In the genomic region with DNA sequence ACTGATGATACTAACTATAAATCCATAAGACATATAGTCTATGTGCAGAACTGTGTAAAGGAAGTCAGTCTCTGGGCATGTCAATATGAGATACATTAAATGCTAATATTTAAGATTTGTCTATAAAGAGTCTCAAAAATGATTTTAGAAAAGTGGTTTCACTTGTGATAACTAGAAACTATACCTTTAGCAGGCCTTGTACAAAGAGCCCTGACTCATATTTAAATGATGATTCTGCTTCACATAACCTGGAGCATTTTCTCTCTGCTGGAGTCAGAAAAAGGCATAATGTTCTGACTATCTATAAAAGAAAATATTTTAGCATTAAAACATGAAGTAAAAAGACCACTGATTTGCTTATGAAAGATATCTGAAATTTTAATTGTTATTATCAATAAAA, we compare ENCODE assay signal across 23 cellular contexts. TPM values are rescaled to one million over a fixed set of nuclear protein-coding genes. Genes with fewer than 3 reads are reported as not detected.
DNase-seq lines count a peak whose midpoint lies in the region; ATAC-seq, FAIRE-seq and TF ChIP-seq lines count a peak whose summit lies in the region.
"Had no signal": no experiment of that assay in that cellular context is flagged by ENCODE, and none has a peak within 500 bp of the region (broad histone marks: within the 10 kb centered on the region; RNA-seq: fewer than 3 reads in every experiment).

No MANE protein-coding gene starts in this region.

- H3K27ac ChIP-seq in CD8-positive, alpha-beta T cell (ENCODE audit: low read depth, low read length) = no peak overlapping the region
- H3K27ac ChIP-seq in adrenal gland = no peak overlapping the region
- H3K27ac ChIP-seq: BLaER1 had no signal

- FAIRE-seq in islet of Langerhans (lab: Jason Lieb, UNC) = peak; percentile 74
- FAIRE-seq: GM12891 had no signal

- no peaks in the 10 kb centered on the region for H3K4me1 Mint-ChIP-seq in CD8-positive, alpha-beta T cell (ENCODE audit: low read depth)

- intact Hi-C loops in CD8-positive, alpha-beta T cell (cut with DNase I, micrococcal nuclease) = no loop called here
- intact Hi-C loops in adrenal gland (cut with DNase I) = no loop called here

- H3K4me3 Mint-ChIP-seq in CD8-positive, alpha-beta T cell = no peak overlapping the region
- H3K4me3 Mint-ChIP-seq: CD14-positive monocyte; CD4-positive, alpha-beta memory T cell; CD4-positive, CD25-positive, alpha-beta regulatory T cell had no signal

- no peak overlapping the region for H3K27ac Mint-ChIP-seq in CD8-positive, alpha-beta T cell
- H3K27ac Mint-ChIP-seq: CD14-positive monocyte; CD4-positive, alpha-beta memory T cell; CD4-positive, CD25-positive, alpha-beta regulatory T cell had no signal

- no peaks in the 10 kb centered on the region for H3K9me3 Mint-ChIP-seq in CD8-positive, alpha-beta T cell
- H3K9me3 Mint-ChIP-seq: CD4-positive, CD25-positive, alpha-beta regulatory T cell had no signal

- CTCF ChIA-PET in CD8-positive, alpha-beta T cell (lab: Charles Lee) = no interaction called here

- no peaks in the 10 kb centered on the region for H3K27me3 ChIP-seq in CD8-positive, alpha-beta T cell (ENCODE audit: insufficient read depth, low read length)
- no peaks in the 10 kb centered on the region for H3K27me3 ChIP-seq in adrenal gland
- H3K27me3 ChIP-seq: BE2C, BLaER1 had no signal

- POLR2A ChIA-PET in CD8-positive, alpha-beta T cell (lab: Charles Lee) = no interaction called here

- no peaks in the 10 kb centered on the region for H3K9me3 ChIP-seq in CD8-positive, alpha-beta T cell (ENCODE audit: low read length)
- H3K9me3 ChIP-seq in adrenal gland (replicated peaks in 1 of 3) = no peaks in the 10 kb centered on the region
- H3K9me3 ChIP-seq: BE2C, BLaER1, Caco-2 had no signal

- no peaks in the 10 kb centered on the region for H3K27me3 Mint-ChIP-seq in CD8-positive, alpha-beta T cell (ENCODE audit: low read depth)
- H3K27me3 Mint-ChIP-seq: CD4-positive, alpha-beta memory T cell; CD4-positive, CD25-positive, alpha-beta regulatory T cell had no signal

- H3K4me3 ChIP-seq in epithelial cell of esophagus (ENCODE audit: low read length) (no peak overlapping the region), adrenal gland (no peak overlapping the region)
- no peak overlapping the region for H3K4me3 ChIP-seq in CD8-positive, alpha-beta T cell (ENCODE audit: low read depth, low read length)
- H3K4me3 ChIP-seq: BLaER1 had no signal

- peaks cover 64% of the 10 kb centered on the region for H3K36me3 Mint-ChIP-seq in CD8-positive, alpha-beta T cell

- TF ChIP-seq CTCF in epithelial cell of esophagus (IDR thresholded peaks at IDR 0.05; ENCODE audit: insufficient read depth, low read depth, low read length, missing control alignments) (no peak), adrenal gland (IDR thresholded peaks at IDR 0.05) (no peak)
- no peak for TF ChIP-seq CTCF in CD8-positive, alpha-beta T cell (IDR thresholded peaks at IDR 0.05)

- no peak for TF ChIP-seq POLR2A in adrenal gland (IDR thresholded peaks at IDR 0.05)

- H3K36me3 ChIP-seq in CD8-positive, alpha-beta T cell (ENCODE audit: insufficient read depth, low read length) = peaks cover 32% of the 10 kb centered on the region
- H3K36me3 ChIP-seq in adrenal gland (replicated peaks in 1 of 2) = peaks cover 0 to 57% of the 10 kb centered on the region in 2 donors

- H3K4me1 ChIP-seq in CD8-positive, alpha-beta T cell (ENCODE audit: insufficient read depth, low read length) = no peaks in the 10 kb centered on the region
- no peaks in the 10 kb centered on the region for H3K4me1 ChIP-seq in adrenal gland (replicated peaks in 1 of 2)
- H3K4me1 ChIP-seq: BE2C, BLaER1, Caco-2 had no signal

- DNase-seq in epithelial cell of esophagus (ENCODE audit: low read depth) (peak; percentile 27), adrenal gland (no peak), NCI-H1092 treated with DMSO at 0.1 percent for 48 hours (lab: John Stamatoyannopoulos, UW) (no peak)
- no peak for DNase-seq in CD8-positive, alpha-beta T cell
- DNase-seq: 8988T; ACHN; BE2C; C1 segment of cervical spinal cord; Caco-2; Calu3; CD4-positive, alpha-beta memory T cell; CD4-positive, CD25-positive, alpha-beta regulatory T cell; DMS79 treated with DMSO at 0.1 percent for 48 hours; GF-D8 had no signal

- ATAC-seq in GM18868 (IDR thresholded peaks at IDR 0.05; ENCODE audit: unreplicated experiment) (peak; percentile 31), HG02610 (IDR thresholded peaks at IDR 0.05; ENCODE audit: unreplicated experiment) (peak; percentile 45), GM19452 (IDR thresholded peaks at IDR 0.05; ENCODE audit: unreplicated experiment) (no peak)
- ATAC-seq in CD8-positive, alpha-beta T cell = no peak

RNA-seq across cellular contexts. Expression of a gene that starts 15.0 kb away (rescaled TPM):
- total RNA-seq in CD8-positive, alpha-beta T cell = 10 to 100 TPM; 20.9 to 22.1 TPM
- total RNA-seq in adrenal gland = 10 to 100 TPM in 6 of 8 donors, 1 to 10 TPM in 2; 6.2 to 31.7 (median 14.6) TPM
- 10 to 100 TPM; 10.7 to 22.7 (median 16.2) TPM for polyA plus RNA-seq in adrenal gland

RNA-seq across cellular contexts. Expression of a gene that starts 28.7 kb away (rescaled TPM):
- total RNA-seq in CD8-positive, alpha-beta T cell = under 1 TPM; 0.11 to 0.17 TPM
- 1 to 10 TPM; 1.4 to 7.0 (median 3.4) TPM for total RNA-seq in adrenal gland
- polyA plus RNA-seq in adrenal gland = 1 to 10 TPM; 1.3 to 9.0 (median 1.8) TPM

RNA-seq across cellular contexts. Expression of a gene that starts 34.2 kb away (rescaled TPM):
- total RNA-seq in CD8-positive, alpha-beta T cell = not detected
- total RNA-seq in adrenal gland = not detected
- polyA plus RNA-seq in adrenal gland = not detected
- total RNA-seq: A673; Caco-2; Calu3; CD4-positive, alpha-beta memory T cell; CD4-positive, CD25-positive, alpha-beta regulatory T cell had no signal
- polyA plus RNA-seq: AG04450; CD14-positive monocyte; CD4-positive, alpha-beta memory T cell; CD4-positive, CD25-positive, alpha-beta regulatory T cell had no signal

Comparison
In these comparisons a context has a peak if more than half of its experiments do, and no peak if none do; other contexts are left out.
1. ATAC-seq: peak in GM18868 (single experiment) and HG02610 (single experiment); none in CD8-positive, alpha-beta T cell (single experiment) and GM19452 (single experiment).